8 cellular contexts compared by ENCODE assay signal in genomic region chr7:25854608-25855497, GRCh38.
DNase-seq lines count a peak whose midpoint lies in the region; ATAC-seq and TF ChIP-seq lines count a peak whose summit lies in the region.

No MANE protein-coding gene starts in this region.

- peaks cover 30% of the 10 kb centered on the region for H3K4me1 ChIP-seq in CD8-positive, alpha-beta T cell (ENCODE audit: insufficient read depth, low read length)
- peaks cover 29% of the 10 kb centered on the region for H3K4me1 ChIP-seq in neural progenitor cell

- H3K9me3 Mint-ChIP-seq in CD8-positive, alpha-beta T cell: peaks cover 5% of the 10 kb centered on the region
- H3K9me3 Mint-ChIP-seq in neural progenitor cell: no peaks in the 10 kb centered on the region

- no peak overlapping the region for H3K27ac Mint-ChIP-seq in CD8-positive, alpha-beta T cell
- peak overlapping the region; percentile 90 for H3K27ac Mint-ChIP-seq in neural progenitor cell

- intact Hi-C loops in CD8-positive, alpha-beta T cell (cut with DNase I, micrococcal nuclease): loop anchor here (5.0 to 10.0 kb wide), 3 partner anchors 288 to 1340 kb away; no protein-coding TSS in a partner anchor

- POLR2A ChIA-PET in CD8-positive, alpha-beta T cell (lab: Charles Lee): interaction anchor here (0.6 to 0.7 kb wide), 2 partner anchors 8 to 25 kb away, joined by 3 read pairs; no protein-coding TSS in a partner anchor

- peak; percentile 48 for TF ChIP-seq CTCF in CD8-positive, alpha-beta T cell (IDR thresholded peaks at IDR 0.05)
- peak; percentile 37 for TF ChIP-seq CTCF in GM20000 (IDR thresholded peaks at IDR 0.05; ENCODE audit: extremely low read depth, missing control alignments)
- peak; percentile 86 for TF ChIP-seq CTCF in epithelial cell of proximal tubule (conservative IDR thresholded peaks at IDR 0.05; ENCODE audit: low read depth, low read length)
- peak; percentile 69 for TF ChIP-seq CTCF in neural progenitor cell (IDR thresholded peaks at IDR 0.05)

- ATAC-seq in CD8-positive, alpha-beta T cell: peak; percentile 16
- ATAC-seq in SK-N-SH treated with all-trans-retinoic acid at 6 μM for 48 hours (peak; percentile 50), GM18858 (IDR thresholded peaks at IDR 0.05; ENCODE audit: unreplicated experiment) (no peak), GM18909 (IDR thresholded peaks at IDR 0.05; ENCODE audit: poor library complexity, unreplicated experiment) (no peak)

- peaks cover 55% of the 10 kb centered on the region for H3K27me3 Mint-ChIP-seq in CD8-positive, alpha-beta T cell (ENCODE audit: low read depth)
- peaks cover 29% of the 10 kb centered on the region for H3K27me3 Mint-ChIP-seq in neural progenitor cell (ENCODE audit: insufficient read depth, low read depth)

- no peak overlapping the region for H3K27ac ChIP-seq in CD8-positive, alpha-beta T cell (ENCODE audit: low read depth, low read length)
- no peak overlapping the region for H3K27ac ChIP-seq in neural progenitor cell

- H3K36me3 Mint-ChIP-seq in CD8-positive, alpha-beta T cell: no peaks in the 10 kb centered on the region
- H3K36me3 Mint-ChIP-seq in neural progenitor cell: no peaks in the 10 kb centered on the region

- no peaks in the 10 kb centered on the region for H3K9me3 ChIP-seq in CD8-positive, alpha-beta T cell (ENCODE audit: low read length)
- no peaks in the 10 kb centered on the region for H3K9me3 ChIP-seq in neural progenitor cell (ENCODE audit: low read depth)

- peak overlapping the region; percentile 85 for H3K4me2 ChIP-seq in neural progenitor cell

- H4K20me1 ChIP-seq in neural progenitor cell (ENCODE audit: low read depth): peaks cover 6% of the 10 kb centered on the region

- CTCF ChIA-PET in CD8-positive, alpha-beta T cell (lab: Charles Lee): interaction anchor here (0.5 to 1.2 kb wide), 2 partner anchors 12 to 463 kb away, joined by 3 to 4 read pairs; no protein-coding TSS in a partner anchor

- H3K4me3 ChIP-seq in CD8-positive, alpha-beta T cell (ENCODE audit: low read depth, low read length): no peak overlapping the region
- H3K4me3 ChIP-seq in epithelial cell of proximal tubule (ENCODE audit: low read depth, low read length): peak overlapping the region; percentile 77
- H3K4me3 ChIP-seq in neural progenitor cell: peak overlapping the region; percentile 55

- H3K36me3 ChIP-seq in CD8-positive, alpha-beta T cell (ENCODE audit: insufficient read depth, low read length): no peaks in the 10 kb centered on the region
- H3K36me3 ChIP-seq in neural progenitor cell: no peaks in the 10 kb centered on the region

- peaks cover 16% of the 10 kb centered on the region for H3K4me1 Mint-ChIP-seq in CD8-positive, alpha-beta T cell (ENCODE audit: low read depth)
- H3K4me1 Mint-ChIP-seq in neural progenitor cell: peaks cover 44% of the 10 kb centered on the region

- H2AFZ ChIP-seq in neural progenitor cell (replicated peaks): no peak overlapping the region

- DNase-seq in CD8-positive, alpha-beta T cell: no peak
- peak; percentile 50 for DNase-seq in GM20000 (ENCODE audit: low spot score)
- peak; percentile 98 for DNase-seq in NCI-H146 treated with DMSO at 0.1 percent for 48 hours (lab: John Stamatoyannopoulos, UW; ENCODE audit: unreplicated experiment)
- peak; percentile 99 for DNase-seq in epithelial cell of proximal tubule (ENCODE audit: low read depth)
- peak; percentile 97 for DNase-seq in neural progenitor cell (ENCODE audit: low spot score)

- H3K9ac ChIP-seq in neural progenitor cell: no peak overlapping the region

- peaks cover 29% of the 10 kb centered on the region for H3F3A ChIP-seq in neural progenitor cell (ENCODE audit: low read depth)

- peaks cover 75% of the 10 kb centered on the region for H3K27me3 ChIP-seq in CD8-positive, alpha-beta T cell (ENCODE audit: insufficient read depth, low read length)
- peaks cover 74% of the 10 kb centered on the region for H3K27me3 ChIP-seq in neural progenitor cell

- no peaks in the 10 kb centered on the region for H3K79me2 ChIP-seq in neural progenitor cell (ENCODE audit: low read depth)

- no peak overlapping the region for H3K4me3 Mint-ChIP-seq in CD8-positive, alpha-beta T cell
- peak overlapping the region; percentile 78 for H3K4me3 Mint-ChIP-seq in neural progenitor cell

TF ChIP-seq in SK-N-SH treated with all-trans-retinoic acid at 6 μM for 48 hours, 23 proteins besides CTCF, POLR2A, EP300 and RAD21:
- TF ChIP-seq ZNF70 (CRISPR knock-in tag; IDR thresholded peaks at IDR 0.05) (peak; percentile 16; the same call in 1 of the 2 replicates), SNAI2 (CRISPR knock-in tag; IDR thresholded peaks at IDR 0.05) (no peak), TOX (CRISPR knock-in tag; IDR thresholded peaks at IDR 0.05; ENCODE audit: borderline replicate concordance) (no peak), ARNTL (CRISPR knock-in tag; IDR thresholded peaks at IDR 0.05; ENCODE audit: borderline replicate concordance, low read depth) (no peak), CSRNP3 (CRISPR knock-in tag; IDR thresholded peaks at IDR 0.05) (no peak), TSHZ2 (CRISPR knock-in tag; IDR thresholded peaks at IDR 0.05) (no peak), TCF4 (CRISPR knock-in tag; IDR thresholded peaks at IDR 0.05; ENCODE audit: borderline replicate concordance) (0 out of 2 replicates have a peak, but pooled peaks have one; percentile 40)
TF ChIP-seq in SK-N-SH treated with all-trans-retinoic acid at 6 μM for 48 hours: peak in this region for 2.

Comparison
In these comparisons a context has a peak if more than half of its experiments do, and no peak if none do; other contexts are left out.
1. ATAC-seq: peak in CD8-positive, alpha-beta T cell (single experiment) and SK-N-SH treated with all-trans-retinoic acid at 6 μM for 48 hours (single experiment); none in GM18858 (single experiment) and GM18909 (single experiment).
2. DNase-seq: peak in GM20000 (single experiment), NCI-H146 treated with DMSO at 0.1 percent for 48 hours (single experiment), epithelial cell of proximal tubule (single experiment) and neural progenitor cell (single experiment); none in CD8-positive, alpha-beta T cell (0 of 7).
3. Peak in every context shown above with its lines, with median percentiles within 50 percentile points of each other: CTCF ChIP-seq.